Comparison of ENCODE assay signal across 8 cellular contexts in genomic region chr1:232635778-232636356, GRCh38. TPM values are rescaled to one million over a fixed set of nuclear protein-coding genes. Genes with fewer than 3 reads are reported as not detected.
A peak's percentile ranks its signal among the peaks of the same experiment; 100 is the strongest.
DNase-seq lines count a peak whose midpoint lies in the region; ATAC-seq, FAIRE-seq and TF ChIP-seq lines count a peak whose summit lies in the region.

No MANE protein-coding gene starts in this region.

- H3K4me3 ChIP-seq in GM06990 (replicated peaks; ENCODE audit: low read depth, low read length) (no peak overlapping the region), endothelial cell of umbilical vein (replicated peaks in 1 of 3; ENCODE audit: insufficient read depth in 1 of 3, low read depth in 1 of 3, low read length in 3 of 3) (no peak overlapping the region), neuronal stem cell (ENCODE audit: low read length in 2 of 2) (no peak overlapping the region)

- H3K36me3 Mint-ChIP-seq in naive thymus-derived CD8-positive, alpha-beta T cell: no peaks in the 10 kb centered on the region

- H3K23ac ChIP-seq in neuronal stem cell (ENCODE audit: low read depth, low read length, poor library complexity): no peak overlapping the region

- H3K27ac ChIP-seq in RWPE1: no peak overlapping the region
- H3K27ac ChIP-seq in endothelial cell of umbilical vein (ENCODE audit: insufficient read depth, low read depth, low read length): no peak overlapping the region
- no peak overlapping the region for H3K27ac ChIP-seq in neuronal stem cell (replicated peaks; ENCODE audit: low read length)

- TF ChIP-seq POLR2A in endothelial cell of umbilical vein (IDR thresholded peaks at IDR 0.05; ENCODE audit: low read depth, low read length): no peak

- H3K79me2 ChIP-seq in endothelial cell of umbilical vein (ENCODE audit: control insufficient read depth, insufficient read depth, low read length): no peaks in the 10 kb centered on the region

- intact Hi-C loops in endothelial cell of umbilical vein (cut with micrococcal nuclease): loop anchor here (1.0 to 5.0 kb wide), 5 partner anchors 156 to 605 kb away; no protein-coding TSS in a partner anchor

- no TSS peak for BruUV-seq in endothelial cell of umbilical vein (replicated peaks; lab: Mats Ljungman, UMichigan)

- no peak for DNase-seq in GM06990 (ENCODE audit: extremely low read depth, insufficient read length)
- DNase-seq in H4 (ENCODE audit: low spot score): peak; percentile 66
- DNase-seq in LoVo (ENCODE audit: low spot score): peak; percentile 80
- peak; percentile 45 for DNase-seq in RWPE1 (ENCODE audit: low spot score)
- DNase-seq in endothelial cell of umbilical vein (ENCODE audit: low read depth, low spot score): peak; percentile 59
- DNase-seq in naive thymus-derived CD8-positive, alpha-beta T cell: peak in 3 of 10 donors; percentile 35 to 52 (median 47)
- no peak for DNase-seq in neuronal stem cell (ENCODE audit: low spot score)

- peaks cover 1 to 2% (median 2%) of the 10 kb centered on the region in 4 donors for H3K4me1 Mint-ChIP-seq in naive thymus-derived CD8-positive, alpha-beta T cell

- dilution Hi-C loops in endothelial cell of umbilical vein (cut with MboI; ENCODE audit: extremely low pct_ligation_motif_present, low sequenced_read_pairs): no loop called here

- H3K27me3 Mint-ChIP-seq in naive thymus-derived CD8-positive, alpha-beta T cell: peaks cover 7 to 26% (median 22%) of the 10 kb centered on the region in 5 donors

- H4K20me1 ChIP-seq in endothelial cell of umbilical vein (replicated peaks; ENCODE audit: control insufficient read depth, extremely low read depth, insufficient read depth, low read length): no peaks in the 10 kb centered on the region

- no peak overlapping the region for H4K8ac ChIP-seq in neuronal stem cell (ENCODE audit: low read depth, low read length)

- H3K4me1 ChIP-seq in endothelial cell of umbilical vein (ENCODE audit: control insufficient read depth, extremely low read depth, insufficient read depth, low read length) (peaks cover 4% of the 10 kb centered on the region), neuronal stem cell (ENCODE audit: control insufficient read depth in 2 of 2, insufficient read depth in 1 of 2, low read depth in 1 of 2, low read length in 2 of 2) (no peaks in the 10 kb centered on the region)

- H2AFZ ChIP-seq in endothelial cell of umbilical vein (ENCODE audit: low read depth, low read length): peak overlapping the region; percentile 75
- H2AFZ ChIP-seq in neuronal stem cell (ENCODE audit: low read length): no peak overlapping the region

- no peak overlapping the region for H3K4me3 Mint-ChIP-seq in naive thymus-derived CD8-positive, alpha-beta T cell

- H3K9ac ChIP-seq in endothelial cell of umbilical vein (replicated peaks; ENCODE audit: extremely low read depth, insufficient read depth, low read length) (no peak overlapping the region), neuronal stem cell (ENCODE audit: low read depth, low read length, poor library complexity) (no peak overlapping the region)

- H2BK120ac ChIP-seq in neuronal stem cell (ENCODE audit: low read depth, low read length): no peak overlapping the region

- peak; percentile 77 to 79 for ATAC-seq in naive thymus-derived CD8-positive, alpha-beta T cell
- ATAC-seq in HG03097 (IDR thresholded peaks at IDR 0.05; ENCODE audit: low FRiP score, unreplicated experiment): no peak

- no peaks in the 10 kb centered on the region for H3K9me1 ChIP-seq in endothelial cell of umbilical vein (replicated peaks; ENCODE audit: control insufficient read depth, extremely low read depth, insufficient read depth, low read length)

- H2BK5ac ChIP-seq in neuronal stem cell (ENCODE audit: low read length): no peak overlapping the region

- H3K14ac ChIP-seq in neuronal stem cell (ENCODE audit: low read length): no peak overlapping the region

- CTCF ChIA-PET in RWPE1 (lab: Yijun Ruan, JAX): no interaction called here
- CTCF ChIA-PET in endothelial cell of umbilical vein (lab: Charles Lee): no interaction called here

- H3K9me3 ChIP-seq in endothelial cell of umbilical vein (replicated peaks; ENCODE audit: control insufficient read depth, insufficient read depth, low read length) (no peaks in the 10 kb centered on the region), neuronal stem cell (replicated peaks in 1 of 2; ENCODE audit: control insufficient read depth in 2 of 2, insufficient read depth in 1 of 2, low read depth in 1 of 2, low read length in 2 of 2) (no peaks in the 10 kb centered on the region)

- peak; percentile 85 for FAIRE-seq in endothelial cell of umbilical vein (lab: Jason Lieb, UNC)

- H3K27me3 ChIP-seq in GM06990 (replicated peaks; ENCODE audit: control insufficient read depth, insufficient read depth, low read length) (no peaks in the 10 kb centered on the region), endothelial cell of umbilical vein (ENCODE audit: control insufficient read depth in 2 of 2, insufficient read depth in 2 of 2, low read length in 2 of 2) (no peaks in the 10 kb centered on the region), neuronal stem cell (ENCODE audit: control insufficient read depth in 3 of 3, insufficient read depth in 3 of 3, low read depth in 1 of 3, low read length in 3 of 3) (no peaks in the 10 kb centered on the region)

- POLR2A ChIA-PET in RWPE1 (lab: Yijun Ruan, JAX; ENCODE audit: low non-redundant PET): no interaction called here
- POLR2A ChIA-PET in endothelial cell of umbilical vein (lab: Charles Lee): no interaction called here
- POLR2A ChIA-PET in naive thymus-derived CD8-positive, alpha-beta T cell (lab: Charles Lee): no interaction called here

- no CpG with 5 or more reads among the region's 3 CpGs for WGBS in neuronal stem cell (ENCODE audit: extremely low coverage in 2 of 2, insufficient read length in 2 of 2, insufficient replicate concordance in 1 of 2), 2 donors

- H3K4me2 ChIP-seq in endothelial cell of umbilical vein (ENCODE audit: insufficient read depth, low read length): no peak overlapping the region
- no peak overlapping the region for H3K4me2 ChIP-seq in neuronal stem cell (ENCODE audit: insufficient read depth, low read length, poor library complexity, severe bottlenecking)

- no peak overlapping the region for H4K91ac ChIP-seq in neuronal stem cell (ENCODE audit: low read depth, low read length, poor library complexity)

- H3K4ac ChIP-seq in neuronal stem cell (ENCODE audit: low read length): no peak overlapping the region

- no peaks in the 10 kb centered on the region for H3K9me3 Mint-ChIP-seq in naive thymus-derived CD8-positive, alpha-beta T cell

- H3K36me3 ChIP-seq in GM06990 (ENCODE audit: control insufficient read depth, insufficient read depth, low read length) (no peaks in the 10 kb centered on the region), endothelial cell of umbilical vein (ENCODE audit: control insufficient read depth in 2 of 2, extremely low read depth in 1 of 2, insufficient read depth in 2 of 2, low read length in 2 of 2) (no peaks in the 10 kb centered on the region), neuronal stem cell (replicated peaks in 1 of 2; ENCODE audit: control insufficient read depth in 2 of 2, insufficient read depth in 2 of 2, low read length in 2 of 2) (no peaks in the 10 kb centered on the region)

- H2BK15ac ChIP-seq in neuronal stem cell (ENCODE audit: low read length): no peak overlapping the region

- H2AK5ac ChIP-seq in neuronal stem cell (ENCODE audit: low read depth, low read length): no peak overlapping the region

- no peaks in the 10 kb centered on the region for H3K79me1 ChIP-seq in neuronal stem cell (ENCODE audit: low read depth, low read length)

- no peak overlapping the region for H2BK12ac ChIP-seq in neuronal stem cell (ENCODE audit: low read length)

- TF ChIP-seq CTCF in GM06990 (IDR thresholded peaks at IDR 0.05; ENCODE audit: insufficient read depth, low read length, poor library complexity, severe bottlenecking) (peak; percentile 63), RWPE1 (conservative IDR thresholded peaks at IDR 0.05; ENCODE audit: low read depth) (peak; percentile 82), endothelial cell of umbilical vein (IDR thresholded peaks at IDR 0.05; ENCODE audit: extremely low read depth in 1 of 2, insufficient read depth in 1 of 2, low read depth in 1 of 2, low read length in 2 of 2) (peak; percentile 52 to 53)

- no peak overlapping the region for H3K18ac ChIP-seq in neuronal stem cell (ENCODE audit: low read length)

- H3K27ac Mint-ChIP-seq in naive thymus-derived CD8-positive, alpha-beta T cell: no peak overlapping the region

TF ChIP-seq in endothelial cell of umbilical vein, 7 proteins besides CTCF, POLR2A, EP300 and RAD21:
- TF ChIP-seq GATA2 (IDR thresholded peaks at IDR 0.05; ENCODE audit: insufficient read depth, insufficient read length, low read depth, low read length) (no peak), MYC (IDR thresholded peaks at IDR 0.05; ENCODE audit: low read depth, low read length) (no peak), POLR2AphosphoS5 (IDR thresholded peaks at IDR 0.05; ENCODE audit: insufficient read depth, low read depth, low read length) (no peak), FOS (IDR thresholded peaks at IDR 0.05; ENCODE audit: borderline replicate concordance, insufficient read depth, low read length) (no peak), JUN (IDR thresholded peaks at IDR 0.05; ENCODE audit: borderline replicate concordance, insufficient read depth, insufficient read length, low read depth) (no peak), EZH2 (IDR thresholded peaks at IDR 0.05; ENCODE audit: borderline replicate concordance, low read depth, low read length, severe bottlenecking) (no peak)
- TF ChIP-seq, protein P1, sequence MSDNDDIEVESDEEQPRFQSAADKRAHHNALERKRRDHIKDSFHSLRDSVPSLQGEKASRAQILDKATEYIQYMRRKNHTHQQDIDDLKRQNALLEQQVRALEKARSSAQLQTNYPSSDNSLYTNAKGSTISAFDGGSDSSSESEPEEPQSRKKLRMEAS (IDR thresholded peaks at IDR 0.05; ENCODE audit: insufficient read depth, insufficient read length): no peak

RNA-seq across cellular contexts. Expression of gene SIPA1L2, which starts 5.9 kb away (rescaled TPM):
- 7.5 and 10.6 TPM in 2 replicates for total RNA-seq in H4 (2014; rRNA removed; shearing (Covaris generic))
- total RNA-seq in endothelial cell of umbilical vein: 12.8 and 14.2 TPM in 2 replicates
- 3.6 TPM in 2 replicates for polyA plus RNA-seq in endothelial cell of umbilical vein
- polyA plus RNA-seq in endothelial cell of umbilical vein (2011; cell fraction: cytosol; rRNA removed): 3.5 and 3.7 TPM in 2 replicates
- 10.2 and 11.9 TPM in 2 replicates for polyA plus RNA-seq in endothelial cell of umbilical vein (2011; cell fraction: nucleus; rRNA removed)
- polyA plus RNA-seq in endothelial cell of umbilical vein (2012): 6.8 and 9.4 TPM in 2 replicates
- 9.0 and 15.3 TPM in 2 replicates for polyA minus RNA-seq in endothelial cell of umbilical vein
- polyA minus RNA-seq in endothelial cell of umbilical vein (2011; cell fraction: cytosol; rRNA and poly(A)+ RNA removed): 0.72 TPM
- polyA minus RNA-seq in endothelial cell of umbilical vein (2011; cell fraction: nucleus; rRNA and poly(A)+ RNA removed): 15.0 and 18.6 TPM in 2 replicates
- under 1 TPM; 0.08 to 0.16 TPM for total RNA-seq in naive thymus-derived CD8-positive, alpha-beta T cell
- under 1 TPM in 1 of 3 donors, not detected in 2; 0.08 TPM for polyA plus RNA-seq in naive thymus-derived CD8-positive, alpha-beta T cell
- polyA plus RNA-seq in neuronal stem cell (2013, experiment 1 of 2): 25.7 TPM
- 25.1 TPM for polyA plus RNA-seq in neuronal stem cell (2013, experiment 2 of 2)

Comparison
In these comparisons a context has a peak if more than half of its experiments do, and no peak if none do; other contexts are left out.
1. DNase-seq: peak in H4 (single experiment), LoVo (single experiment), RWPE1 (single experiment) and endothelial cell of umbilical vein (single experiment); none in GM06990 (single experiment) and neuronal stem cell (single experiment).
2. Peak in every context shown above with its lines, with median percentiles within 50 percentile points of each other: CTCF ChIP-seq.